ENCODE assay signal across 26 cellular contexts in genomic region chr17:19574956-19575355, GRCh38.
"Had no signal": no experiment of that assay in that cellular context is flagged by ENCODE, and none has a peak within 500 bp of the region (broad histone marks: within the 10 kb centered on the region; RNA-seq: fewer than 3 reads in every experiment).

No MANE protein-coding gene starts in this region.

- H3K36me3 ChIP-seq: left lung, lower lobe of right lung, pancreas, prostate gland, spleen, stomach, thyroid gland, transverse colon, upper lobe of left lung, vagina had no signal

- H3K27me3 ChIP-seq: pancreas, testis, thyroid gland, vagina had no signal

- H3K9me3 Mint-ChIP-seq: natural killer cell; nephron progenitor cell; stimulated activated effector memory CD8-positive, alpha-beta T cell treated with anti-CD3 and anti-CD28 coated beads, Interleukin-12 subunit alpha, Interleukin-12 subunit beta, amount 100 ng/mL, for 72 hours had no signal

- H3K9me3 ChIP-seq: left lung, lower lobe of right lung, pancreas, prostate gland, spleen, stomach, testis, thyroid gland, transverse colon, upper lobe of left lung, vagina had no signal

- H3K27ac Mint-ChIP-seq: natural killer cell; nephron progenitor cell; stimulated activated effector memory CD8-positive, alpha-beta T cell treated with anti-CD3 and anti-CD28 coated beads, Interleukin-12 subunit alpha, Interleukin-12 subunit beta, amount 100 ng/mL, for 72 hours had no signal

- H3K4me3 Mint-ChIP-seq: naive B cell; natural killer cell; nephron progenitor cell; stimulated activated effector memory CD8-positive, alpha-beta T cell treated with anti-CD3 and anti-CD28 coated beads, Interleukin-12 subunit alpha, Interleukin-12 subunit beta, amount 100 ng/mL, for 72 hours had no signal

- DNase-seq: hippocampal formation; kidney glomerular epithelial cell; left colon; left lung; lower lobe of right lung; mammary epithelial cell; mesenchymal stem cell; naive B cell; natural killer cell; nephron progenitor cell; pancreas; retina; right cardiac atrium; small intestine; spleen; stimulated activated CD4-positive, alpha-beta T cell treated with anti-CD3 and anti-CD28 coated beads, Interleukin-4, amount 100 ng/mL, for 24 hours; stimulated activated naive CD4-positive, alpha-beta T cell; stomach; testis; thyroid gland; transverse colon; upper lobe of left lung had no signal

- H3K36me3 Mint-ChIP-seq: naive B cell; natural killer cell; stimulated activated effector memory CD8-positive, alpha-beta T cell treated with anti-CD3 and anti-CD28 coated beads, Interleukin-12 subunit alpha, Interleukin-12 subunit beta, amount 100 ng/mL, for 72 hours had no signal

- H3K4me1 Mint-ChIP-seq: natural killer cell; nephron progenitor cell; stimulated activated effector memory CD8-positive, alpha-beta T cell treated with anti-CD3 and anti-CD28 coated beads, Interleukin-12 subunit alpha, Interleukin-12 subunit beta, amount 100 ng/mL, for 72 hours had no signal

- ATAC-seq: left colon; left lung; lower lobe of right lung; natural killer cell; pancreas; right cardiac atrium; sciatic nerve; stimulated activated effector memory CD8-positive, alpha-beta T cell treated with anti-CD3 and anti-CD28 coated beads, Interleukin-12 subunit alpha, Interleukin-12 subunit beta, amount 100 ng/mL, for 72 hours had no signal

- H3K4me1 ChIP-seq: lower lobe of right lung, pancreas, prostate gland had no signal

- H3K4me3 ChIP-seq: left lung, lower lobe of right lung, pancreas, prostate gland, spleen, stomach, testis, thyroid gland, transverse colon, upper lobe of left lung, vagina had no signal

- H3K27ac ChIP-seq: left lung, lower lobe of right lung, pancreas, prostate gland, spleen, stomach, testis, thyroid gland, transverse colon, upper lobe of left lung, vagina had no signal
